Comparison of ENCODE assay signal across 15 cellular contexts in the genomic region with DNA sequence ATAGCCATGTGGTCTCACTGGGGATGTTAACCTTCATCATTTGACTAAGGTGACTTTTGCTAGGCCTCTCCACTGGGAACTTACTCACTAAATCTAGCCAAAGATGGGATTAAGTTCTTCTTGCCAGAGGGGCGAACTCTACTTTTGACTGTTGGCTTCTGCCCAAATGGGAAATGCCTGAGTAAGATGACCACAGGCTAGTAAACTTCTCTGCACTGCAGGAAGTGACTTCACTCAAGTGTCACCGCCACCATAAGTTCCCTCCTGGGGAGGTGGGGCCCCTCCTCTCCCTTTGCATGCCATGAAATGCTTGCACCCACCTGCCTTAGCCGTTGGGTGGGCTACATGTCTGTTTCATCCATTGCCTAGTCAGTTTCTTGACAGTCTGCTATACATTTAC.
DNase-seq lines count a peak whose midpoint lies in the region; ATAC-seq and TF ChIP-seq lines count a peak whose summit lies in the region.
"Had no signal": no experiment of that assay in that cellular context is flagged by ENCODE, and none has a peak within 500 bp of the region (broad histone marks: within the 10 kb centered on the region; RNA-seq: fewer than 3 reads in every experiment).

No MANE protein-coding gene starts in this region.

- no peak overlapping the region for H2BK120ac ChIP-seq in H9 (ENCODE audit: low read depth, low read length, poor library complexity, severe bottlenecking)

- H3K4me1 ChIP-seq in H9 (ENCODE audit: insufficient read depth, low read length) (peaks cover 2% of the 10 kb centered on the region; the same call in 1 of the 2 replicates), MM.1S (ENCODE audit: low read length) (no peaks in the 10 kb centered on the region)
- H3K4me1 ChIP-seq: lower lobe of right lung had no signal

- H3K4me3 ChIP-seq in choroid plexus epithelial cell (ENCODE audit: low read depth, low read length) (no peak overlapping the region), MM.1S (ENCODE audit: low read length) (no peak overlapping the region)
- H3K4me3 ChIP-seq: lower lobe of right lung, thyroid gland had no signal

- no peaks in the 10 kb centered on the region for H3K4me1 Mint-ChIP-seq in activated T-cell treated with anti-CD3 and anti-CD28 coated beads, Interleukin-2, amount 50 U/mL, for 4 hours (ENCODE audit: low read depth)
- H3K4me1 Mint-ChIP-seq in H9 = peaks cover 12 to 19% of the 10 kb centered on the region in 2 experiments
- H3K4me1 Mint-ChIP-seq in natural killer cell = peaks cover under 1% of the 10 kb centered on the region in 2 donors
- H3K4me1 Mint-ChIP-seq: activated CD4-positive, alpha-beta T cell treated with anti-CD3 and anti-CD28 coated beads for 36 hours had no signal

- H4K20me1 ChIP-seq in H9 (ENCODE audit: control insufficient read depth, insufficient read depth, insufficient read length) = no peaks in the 10 kb centered on the region
- no peaks in the 10 kb centered on the region for H4K20me1 ChIP-seq in MM.1S (ENCODE audit: insufficient read depth, low read length)

- H3K9me3 ChIP-seq in H9 (ENCODE audit: control insufficient read depth, low read depth, low read length) (no peaks in the 10 kb centered on the region), MM.1S (replicated peaks; ENCODE audit: insufficient read depth, low read length) (no peaks in the 10 kb centered on the region)
- H3K9me3 ChIP-seq: lower lobe of right lung, thyroid gland had no signal

- H3K4me3 Mint-ChIP-seq in activated T-cell treated with anti-CD3 and anti-CD28 coated beads, Interleukin-2, amount 50 U/mL, for 4 hours = no peak overlapping the region
- no peak overlapping the region for H3K4me3 Mint-ChIP-seq in H9
- H3K4me3 Mint-ChIP-seq in natural killer cell = no peak overlapping the region
- H3K4me3 Mint-ChIP-seq: activated CD4-positive, alpha-beta T cell treated with anti-CD3 and anti-CD28 coated beads for 36 hours; endodermal cell had no signal

- H4K5ac ChIP-seq in H9 (ENCODE audit: insufficient read length, low read depth, low read length) = no peak overlapping the region

- no peak overlapping the region for H3K9ac ChIP-seq in H9 (ENCODE audit: extremely low read depth, insufficient read length, low read length)
- H3K9ac ChIP-seq in MM.1S (ENCODE audit: low read length) = no peak overlapping the region

- H3K27ac Mint-ChIP-seq in H9 (no peak overlapping the region; a peak in 1 of 7 replicates), natural killer cell (no peak overlapping the region)
- H3K27ac Mint-ChIP-seq: activated CD4-positive, alpha-beta T cell treated with anti-CD3 and anti-CD28 coated beads for 36 hours; endodermal cell had no signal

- ATAC-seq in activated T-cell treated with anti-CD3 and anti-CD28 coated beads, Interleukin-2, amount 50 U/mL, for 4 hours = no peak
- ATAC-seq in natural killer cell = no peak
- ATAC-seq: activated CD4-positive, alpha-beta T cell treated with anti-CD3 and anti-CD28 coated beads for 36 hours; lower lobe of right lung had no signal

- intact Hi-C loops in natural killer cell (cut with micrococcal nuclease) = no loop called here

- no peak overlapping the region for H3K18ac ChIP-seq in H9 (ENCODE audit: insufficient read length, low read depth, low read length)

- no peaks in the 10 kb centered on the region for H3K36me3 ChIP-seq in MM.1S (replicated peaks; ENCODE audit: insufficient read depth, low read length)
- H3K36me3 ChIP-seq: lower lobe of right lung, thyroid gland had no signal

- no peaks in the 10 kb centered on the region for H3K9me2 ChIP-seq in MM.1S (replicated peaks; ENCODE audit: insufficient read depth, low read length)

- H3K14ac ChIP-seq in H9 (ENCODE audit: insufficient read depth, low read length) = no peak overlapping the region; the same call in 1 of the 2 replicates

- H4K8ac ChIP-seq in H9 (replicated peaks; ENCODE audit: insufficient read length, low read depth, low read length) = no peak overlapping the region

- H2AFZ ChIP-seq in H9 (ENCODE audit: low read length) = no peak overlapping the region
- no peak overlapping the region for H2AFZ ChIP-seq in MM.1S (ENCODE audit: low read length)

- no peak overlapping the region for H2BK12ac ChIP-seq in H9 (ENCODE audit: insufficient read length, low read depth, low read length)

- peaks cover 7% of the 10 kb centered on the region for H3K79me1 ChIP-seq in H9 (ENCODE audit: insufficient read depth, low read depth, low read length, poor library complexity, severe bottlenecking)

- H3K79me2 ChIP-seq in H9 (ENCODE audit: insufficient read depth, low read length) = peaks cover 2% of the 10 kb centered on the region; the same call in 1 of the 2 replicates
- H3K79me2 ChIP-seq in MM.1S (ENCODE audit: low read length) = no peaks in the 10 kb centered on the region

- no peak overlapping the region for H2BK5ac ChIP-seq in H9 (ENCODE audit: insufficient read length, low read length)

- H3K23me2 ChIP-seq in H9 (ENCODE audit: insufficient read length, low read depth, low read length, poor library complexity, severe bottlenecking) = no peaks in the 10 kb centered on the region

- H4K91ac ChIP-seq in H9 (ENCODE audit: insufficient read length, low read depth, low read length) = no peak overlapping the region

- H2BK20ac ChIP-seq in H9 (ENCODE audit: low read depth, low read length, poor library complexity, severe bottlenecking) = no peak overlapping the region

- TF ChIP-seq CTCF in choroid plexus epithelial cell (conservative IDR thresholded peaks at IDR 0.05; ENCODE audit: low read depth, low read length) = no peak
- no peak for TF ChIP-seq CTCF in H9 (conservative IDR thresholded peaks at IDR 0.05)
- TF ChIP-seq CTCF in natural killer cell (IDR thresholded peaks at IDR 0.05) = no peak
- TF ChIP-seq CTCF in MM.1S (IDR thresholded peaks at IDR 0.05; ENCODE audit: low read length) = no peak

- no peaks in the 10 kb centered on the region for H3K27me3 ChIP-seq in H9 (ENCODE audit: insufficient read depth, low read length)
- H3K27me3 ChIP-seq in MM.1S (replicated peaks; ENCODE audit: insufficient read depth, low read length) = no peaks in the 10 kb centered on the region
- H3K27me3 ChIP-seq: thyroid gland had no signal

- no peak overlapping the region for H3K27ac ChIP-seq in H9 (ENCODE audit: insufficient read length, low read depth, low read length)
- H3K27ac ChIP-seq in MM.1S (ENCODE audit: low read length) = no peak overlapping the region
- H3K27ac ChIP-seq: lower lobe of right lung, thyroid gland had no signal

- H3K4me2 ChIP-seq in H9 (ENCODE audit: insufficient read depth, insufficient read length, low read length) (no peak overlapping the region), MM.1S (ENCODE audit: low read depth, low read length) (no peak overlapping the region)

- no peak overlapping the region for H2AK5ac ChIP-seq in H9 (ENCODE audit: insufficient read length, low read length)

- H3K9me3 Mint-ChIP-seq in activated T-cell treated with anti-CD3 and anti-CD28 coated beads, Interleukin-2, amount 50 U/mL, for 4 hours = no peaks in the 10 kb centered on the region
- H3K9me3 Mint-ChIP-seq in H9 (no peaks in the 10 kb centered on the region), natural killer cell (no peaks in the 10 kb centered on the region)
- H3K9me3 Mint-ChIP-seq: endodermal cell had no signal

- no peak overlapping the region for H3K56ac ChIP-seq in H9 (ENCODE audit: insufficient read length, low read depth, low read length)

- H2BK15ac ChIP-seq in H9 (ENCODE audit: low read depth, low read length) = no peak overlapping the region

- H3K23ac ChIP-seq in H9 (ENCODE audit: insufficient read length, low read depth, low read length) = no peak overlapping the region

- WGBS in H9 (ENCODE audit: extremely low coverage, insufficient read length, low lambda C conversion rate) = no CpG with 5 or more reads among the region's 3 CpGs

- H3K36me3 Mint-ChIP-seq in activated T-cell treated with anti-CD3 and anti-CD28 coated beads, Interleukin-2, amount 50 U/mL, for 4 hours (ENCODE audit: insufficient read depth) = no peaks in the 10 kb centered on the region
- H3K36me3 Mint-ChIP-seq in H9 (ENCODE audit: insufficient read depth in 1 of 3, low read depth in 3 of 3) (no peaks in the 10 kb centered on the region), natural killer cell (no peaks in the 10 kb centered on the region)

- no peak overlapping the region for H3K4ac ChIP-seq in H9 (ENCODE audit: low read depth, low read length)

- DNase-seq in GM04504 (ENCODE audit: low read depth) (peak; percentile 24), NCI-H226 (peak; percentile 53), choroid plexus epithelial cell (ENCODE audit: low read depth) (peak; percentile 67), renal cortical epithelial cell (ENCODE audit: low read depth) (peak; percentile 71), H9 (no peak), natural killer cell (no peak), MM.1S (no peak)
- DNase-seq in activated T-cell treated with anti-CD3 and anti-CD28 coated beads, Interleukin-2, amount 50 U/mL, for 4 hours = no peak
- DNase-seq: activated CD4-positive, alpha-beta T cell treated with anti-CD3 and anti-CD28 coated beads for 36 hours; anterior cingulate cortex; endodermal cell; lower lobe of right lung; NCI-H2081; small intestine; thyroid gland had no signal

- no peak overlapping the region for H3T11ph ChIP-seq in H9 (ENCODE audit: low read length)

- H3F3A ChIP-seq in MM.1S (ENCODE audit: insufficient read depth, low read length) = no peaks in the 10 kb centered on the region

- no peaks in the 10 kb centered on the region for H3K27me3 Mint-ChIP-seq in activated T-cell treated with anti-CD3 and anti-CD28 coated beads, Interleukin-2, amount 50 U/mL, for 4 hours (ENCODE audit: low read depth)
- no peaks in the 10 kb centered on the region for H3K27me3 Mint-ChIP-seq in H9 (ENCODE audit: low read depth)
- no peaks in the 10 kb centered on the region for H3K27me3 Mint-ChIP-seq in natural killer cell (ENCODE audit: low read depth in 2 of 2)
- H3K27me3 Mint-ChIP-seq: activated CD4-positive, alpha-beta T cell treated with anti-CD3 and anti-CD28 coated beads for 36 hours had no signal

Comparison
In these comparisons a context has a peak if more than half of its experiments do, and no peak if none do; other contexts are left out.
1. DNase-seq: peak in GM04504 (single experiment), NCI-H226 (single experiment), choroid plexus epithelial cell (single experiment) and renal cortical epithelial cell (single experiment); none in activated T-cell treated with anti-CD3 and anti-CD28 coated beads, Interleukin-2, amount 50 U/mL, for 4 hours (single experiment), H9 (single experiment), natural killer cell (single experiment) and MM.1S (single experiment).